Comparison of ENCODE assay signal across 22 cellular contexts in genomic region chr18:2926528-2926927, GRCh38.
"Had no signal": no experiment of that assay in that cellular context is flagged by ENCODE, and none has a peak within 500 bp of the region (broad histone marks: within the 10 kb centered on the region; RNA-seq: fewer than 3 reads in every experiment).

No MANE protein-coding gene starts in this region.

- H3K9me3 Mint-ChIP-seq: mesothelial cell of epicardium; stimulated activated naive CD8-positive, alpha-beta T cell treated with anti-CD3 and anti-CD28 coated beads, Interleukin-15, Interleukin-2, amounts not matched to agents 100 ng/mL and 50 ng/mL, for 24 hours; type B pancreatic cell had no signal

- H3K27me3 Mint-ChIP-seq: activated CD4-positive, alpha-beta T cell treated with anti-CD3 and anti-CD28 coated beads for 36 hours; progenitor cell of endocrine pancreas; stimulated activated naive CD8-positive, alpha-beta T cell treated with anti-CD3 and anti-CD28 coated beads, Interleukin-15, Interleukin-2, amounts not matched to agents 100 ng/mL and 50 ng/mL, for 24 hours; type B pancreatic cell had no signal

- H3K4me3 ChIP-seq: body of pancreas, dorsolateral prefrontal cortex, lung, suprapubic skin had no signal

- H3K4me1 ChIP-seq: body of pancreas, suprapubic skin had no signal

- H3K9me3 ChIP-seq: body of pancreas, suprapubic skin had no signal

- DNase-seq: activated CD4-positive, alpha-beta T cell treated with anti-CD3 and anti-CD28 coated beads for 36 hours; activated CD8-positive, alpha-beta memory T cell treated with anti-CD3 and anti-CD28 coated beads, Interleukin-2, amount 50 U/mL, for 4 hours; activated effector memory CD4-positive, alpha-beta T cell treated with anti-CD3 and anti-CD28 coated beads, Interleukin-2, amount 50 U/mL, for 16 hours; activated T-cell treated with anti-CD3 and anti-CD28 coated beads, Interleukin-2, amount 50 U/mL, for 48 hours; body of pancreas; central memory CD4-positive, alpha-beta T cell; dorsolateral prefrontal cortex; erythroblast; foreskin melanocyte; glutamatergic neuron; hypothalamus; islet precursor cell; left colon; occipital lobe; stimulated activated CD4-positive, alpha-beta T cell treated with anti-CD3 and anti-CD28 coated beads, Interleukin-2, amount 100 ng/mL, for 24 hours; SW 1271 had no signal

- H3K4me3 Mint-ChIP-seq: activated CD4-positive, alpha-beta T cell treated with anti-CD3 and anti-CD28 coated beads for 36 hours; mesothelial cell of epicardium; stimulated activated naive CD8-positive, alpha-beta T cell treated with anti-CD3 and anti-CD28 coated beads, Interleukin-15, Interleukin-2, amounts not matched to agents 100 ng/mL and 50 ng/mL, for 24 hours; type B pancreatic cell had no signal

- H3K4me1 Mint-ChIP-seq: activated CD4-positive, alpha-beta T cell treated with anti-CD3 and anti-CD28 coated beads for 36 hours; mesothelial cell of epicardium had no signal

- ATAC-seq: activated CD4-positive, alpha-beta T cell treated with anti-CD3 and anti-CD28 coated beads for 36 hours; body of pancreas; left colon had no signal

- H3K27ac ChIP-seq: body of pancreas, suprapubic skin had no signal

- H3K27me3 ChIP-seq: body of pancreas, dorsolateral prefrontal cortex, suprapubic skin had no signal

- H3K27ac Mint-ChIP-seq: activated CD4-positive, alpha-beta T cell treated with anti-CD3 and anti-CD28 coated beads for 36 hours; mesothelial cell of epicardium; progenitor cell of endocrine pancreas; stimulated activated naive CD8-positive, alpha-beta T cell treated with anti-CD3 and anti-CD28 coated beads, Interleukin-15, Interleukin-2, amounts not matched to agents 100 ng/mL and 50 ng/mL, for 24 hours; type B pancreatic cell had no signal
